Comparison of ENCODE assay signal across 8 cellular contexts in the genomic region with DNA sequence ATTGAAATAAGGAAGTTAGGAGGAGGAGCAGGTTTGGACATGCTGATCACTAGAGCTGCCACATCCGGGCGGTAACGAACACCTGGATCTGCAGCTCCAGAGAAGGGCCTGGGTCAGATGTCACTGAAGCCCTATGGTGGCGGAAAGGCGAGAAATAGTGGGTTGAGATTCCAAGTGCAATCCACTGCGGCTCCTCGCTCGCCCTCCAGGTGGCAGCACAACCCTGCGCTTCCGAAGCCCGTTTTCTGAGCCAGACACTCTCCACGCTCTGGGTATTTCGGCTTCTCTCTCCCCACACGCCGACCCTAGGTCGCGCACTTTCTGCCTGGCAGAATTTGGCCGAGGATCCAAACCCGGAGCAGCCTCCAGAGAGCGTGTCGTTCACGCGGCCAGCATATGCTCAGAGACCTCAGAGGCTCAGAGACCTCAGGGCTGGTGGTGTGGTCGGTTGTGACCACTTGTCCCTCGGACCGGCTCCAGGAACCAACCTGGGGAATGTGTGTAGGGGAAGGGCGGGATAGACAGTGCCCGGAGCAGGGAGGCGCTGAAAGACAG. TPM values are rescaled to one million over a fixed set of nuclear protein-coding genes. Genes with fewer than 3 reads are reported as not detected.
DNase-seq lines count a peak whose midpoint lies in the region; ATAC-seq, FAIRE-seq and TF ChIP-seq lines count a peak whose summit lies in the region.

No MANE protein-coding gene starts in this region.

- H2AFZ ChIP-seq in H1 (ENCODE audit: low read length) = peak overlapping the region; percentile 24; the same call in 1 of the 2 replicates

- H3K27ac Mint-ChIP-seq in activated CD8-positive, alpha-beta memory T cell treated with anti-CD3 and anti-CD28 coated beads, Interleukin-2, amount 10 ng/mL, durations not matched to agents 7 days and 5 days = no peak overlapping the region
- no peak overlapping the region for H3K27ac Mint-ChIP-seq in memory B cell

- H4K8ac ChIP-seq in H1 (ENCODE audit: extremely low read depth, insufficient read depth, low read length) = no peak overlapping the region

- H2AK5ac ChIP-seq in H1 (ENCODE audit: low read depth, low read length) = no peak overlapping the region

- POLR2A ChIA-PET in H1 (lab: Charles Lee; ENCODE audit: partially characterized antibody) = interaction anchor here (0.7 to 7.7 kb wide), 19 partner anchors 10 to 303 kb away, joined by 3 to 94 read pairs (median 5); a partner anchor contains a TSS

- H3K56ac ChIP-seq in H1 (replicated peaks; ENCODE audit: insufficient read length, low read depth, low read length) = no peak overlapping the region

- peak; percentile 97 for FAIRE-seq in H1 (lab: Jason Lieb, UNC)

- no peak overlapping the region for H3K14ac ChIP-seq in H1 (ENCODE audit: insufficient read length)

- ATAC-seq in HG03521 (IDR thresholded peaks at IDR 0.05; ENCODE audit: unreplicated experiment) (peak; percentile 50), memory B cell (ENCODE audit: low read depth) (peak; percentile 82)
- ATAC-seq in activated CD8-positive, alpha-beta memory T cell treated with anti-CD3 and anti-CD28 coated beads, Interleukin-2, amount 10 ng/mL, durations not matched to agents 7 days and 5 days = peak; percentile 78

- no peak overlapping the region for H2BK20ac ChIP-seq in H1 (ENCODE audit: low read length)

- no peak overlapping the region for H3K4ac ChIP-seq in H1 (replicated peaks; ENCODE audit: insufficient read length, low read depth, low read length)

- H2BK5ac ChIP-seq in H1 (ENCODE audit: low read depth, low read length) = peak overlapping the region; percentile 18; the same call in 1 of the 2 replicates

- 2% methylated on average over 29 of the region's 29 CpGs; no CpG with 5 or more reads in 1 of the 2 experiments for WGBS in H1 (ENCODE audit: extremely low coverage in 1 of 2, insufficient coverage in 1 of 2, insufficient read length in 1 of 2, insufficient replicate concordance in 2 of 2, low coverage in 1 of 2, low lambda C conversion rate in 2 of 2, missing lambda C conversion rate in 1 of 2), 2 experiments

- no peak overlapping the region for H3K27ac ChIP-seq in H1 (ENCODE audit: low read depth, low read length)

- no peaks in the 10 kb centered on the region for H3K79me2 ChIP-seq in H1 (ENCODE audit: control insufficient read depth in 1 of 2, insufficient read depth in 2 of 2, low read length in 2 of 2)

- H3K23me2 ChIP-seq in H1 (ENCODE audit: low read depth, low read length) = peaks cover 11% of the 10 kb centered on the region

- H4K91ac ChIP-seq in H1 (replicated peaks; ENCODE audit: insufficient read length, low read length) = no peak overlapping the region

- H3K9ac ChIP-seq in H1 (replicated peaks in 1 of 4; ENCODE audit: extremely low read depth in 1 of 4, low read depth in 3 of 4, low read length in 3 of 4) = peak overlapping the region in 2 of 4 experiments; percentile 49 to 59; a peak in 4 of 7 replicates

- peak overlapping the region; percentile 14 to 77 (median 61); a peak in 7 of 8 replicates for H3K4me3 ChIP-seq in H1 (ENCODE audit: extremely low read depth in 1 of 4, insufficient read depth in 2 of 4, low read depth in 3 of 4, low read length in 4 of 4)

- H3K18ac ChIP-seq in H1 (ENCODE audit: extremely low read depth, low read length) = peak overlapping the region; percentile 75

- TF ChIP-seq EP300 in H1 (IDR thresholded peaks at IDR 0.05; ENCODE audit: borderline replicate concordance in 1 of 2, low read depth in 2 of 2, low read length in 2 of 2) = peak in 1 of 2 experiments; percentile 10; a peak in 1 of 3 replicates

- peak; percentile 95 to 96 for TF ChIP-seq RAD21 in H1 (IDR thresholded peaks at IDR 0.05 in 1 of 2, conservative IDR thresholded peaks at IDR 0.05 in 1 of 2; ENCODE audit: low read depth in 2 of 2, low read length in 2 of 2)

- no peaks in the 10 kb centered on the region for H3K79me1 ChIP-seq in H1 (ENCODE audit: low read depth, low read length)

- peak in 1 of 2 experiments; percentile 79; a peak in 2 of 3 replicates for TF ChIP-seq POLR2A in H1 (IDR thresholded peaks at IDR 0.05; ENCODE audit: control extremely low read depth in 1 of 2, low read depth in 2 of 2, low read length in 2 of 2)

- no peaks in the 10 kb centered on the region for H3K9me3 ChIP-seq in H1 (ENCODE audit: insufficient read depth in 2 of 2, low read depth in 1 of 2, low read length in 1 of 2)

- H2BK12ac ChIP-seq in H1 (ENCODE audit: low read depth, low read length) = no peak overlapping the region

- H3K27me3 Mint-ChIP-seq in activated CD8-positive, alpha-beta memory T cell treated with anti-CD3 and anti-CD28 coated beads, Interleukin-2, amount 10 ng/mL, durations not matched to agents 7 days and 5 days = peaks cover 22% of the 10 kb centered on the region
- peaks cover 15% of the 10 kb centered on the region for H3K27me3 Mint-ChIP-seq in memory B cell

- no peaks in the 10 kb centered on the region for H3K9me3 Mint-ChIP-seq in activated CD8-positive, alpha-beta memory T cell treated with anti-CD3 and anti-CD28 coated beads, Interleukin-2, amount 10 ng/mL, durations not matched to agents 7 days and 5 days (ENCODE audit: low read depth)
- no peaks in the 10 kb centered on the region for H3K9me3 Mint-ChIP-seq in memory B cell

- H3K36me3 ChIP-seq in H1 (ENCODE audit: control insufficient read depth in 2 of 4, insufficient read depth in 4 of 4, low read length in 3 of 4) = peaks cover 0 to 6% (median 0%) of the 10 kb centered on the region in 4 experiments; a peak in 2 of 8 replicates

- peaks cover 0 to 20% (median 8%) of the 10 kb centered on the region in 4 experiments; a peak in 5 of 7 replicates for H3K4me1 ChIP-seq in H1 (replicated peaks in 1 of 4; ENCODE audit: control insufficient read depth in 3 of 4, insufficient read depth in 4 of 4, low read length in 3 of 4)

- H2BK120ac ChIP-seq in H1 (replicated peaks; ENCODE audit: low read depth, low read length) = no peak overlapping the region

- H3K4me1 Mint-ChIP-seq in activated CD8-positive, alpha-beta memory T cell treated with anti-CD3 and anti-CD28 coated beads, Interleukin-2, amount 10 ng/mL, durations not matched to agents 7 days and 5 days = peaks cover 17% of the 10 kb centered on the region
- H3K4me1 Mint-ChIP-seq in memory B cell = peaks cover 17% of the 10 kb centered on the region

- no peak overlapping the region for H3K23ac ChIP-seq in H1 (ENCODE audit: insufficient read length)

- peak overlapping the region; percentile 29; the same call in 1 of the 2 replicates for H2BK15ac ChIP-seq in H1 (ENCODE audit: low read length)

- H3K4me2 ChIP-seq in H1 (ENCODE audit: insufficient read depth in 1 of 2, low read depth in 2 of 2, low read length in 2 of 2) = peak overlapping the region; percentile 45 to 99

- H4K20me1 ChIP-seq in H1 (replicated peaks in 1 of 2; ENCODE audit: control insufficient read depth in 1 of 2, insufficient read depth in 2 of 2, low read length in 2 of 2) = peaks cover 0 to 7% of the 10 kb centered on the region in 2 experiments

- H3K36me3 Mint-ChIP-seq in activated CD8-positive, alpha-beta memory T cell treated with anti-CD3 and anti-CD28 coated beads, Interleukin-2, amount 10 ng/mL, durations not matched to agents 7 days and 5 days = no peaks in the 10 kb centered on the region
- H3K36me3 Mint-ChIP-seq in memory B cell = no peaks in the 10 kb centered on the region

- H4K5ac ChIP-seq in H1 (ENCODE audit: insufficient read length, low read depth, low read length) = no peak overlapping the region

- DNase-seq in SIG-M5 treated with dmso at 0.1 percent for 504 hours (lab: John Stamatoyannopoulos, UW; ENCODE audit: unreplicated experiment) = peak; percentile 92
- no peak for DNase-seq in SIG-M5 (lab: John Stamatoyannopoulos, UW)
- peak; percentile 85 for DNase-seq in NOMO-1 treated with DMSO at 0.1 percent for 48 hours (lab: John Stamatoyannopoulos, UW; ENCODE audit: unreplicated experiment)
- peak; percentile 89 for DNase-seq in activated CD8-positive, alpha-beta memory T cell treated with anti-CD3 and anti-CD28 coated beads, Interleukin-2, amount 10 ng/mL, durations not matched to agents 7 days and 5 days
- peak; percentile 87 to 97 for DNase-seq in H1 (ENCODE audit: low read depth in 1 of 2, low spot score in 2 of 2)
- peak; percentile 80 to 89 for DNase-seq in memory B cell (ENCODE audit: low spot score in 2 of 2)
- peak; percentile 60 for DNase-seq in stimulated activated CD8-positive, alpha-beta memory T cell treated with anti-CD3 and anti-CD28 coated beads, Interleukin-12 subunit alpha, Interleukin-12 subunit beta, amount 100 ng/mL, for 24 hours (ENCODE audit: extremely low read depth)

- H3K27me3 ChIP-seq in H1 (replicated peaks in 1 of 4; ENCODE audit: control insufficient read depth in 3 of 4, extremely low read depth in 1 of 4, insufficient read depth in 3 of 4, low read length in 3 of 4) = peaks cover 0 to 13% (median 7%) of the 10 kb centered on the region in 4 experiments; a peak in 6 of 7 replicates

- H3K4me3 Mint-ChIP-seq in activated CD8-positive, alpha-beta memory T cell treated with anti-CD3 and anti-CD28 coated beads, Interleukin-2, amount 10 ng/mL, durations not matched to agents 7 days and 5 days = peak overlapping the region; percentile 63
- H3K4me3 Mint-ChIP-seq in memory B cell = peak overlapping the region; percentile 79

- CTCF ChIA-PET in activated CD8-positive, alpha-beta memory T cell treated with anti-CD3 and anti-CD28 coated beads, Interleukin-2, amount 10 ng/mL, durations not matched to agents 7 days and 5 days (lab: Charles Lee) = interaction anchor here (0.8 to 11.4 kb wide), 14 partner anchors 12 to 235 kb away, joined by 3 to 112 read pairs (median 4); a partner anchor contains a TSS
- CTCF ChIA-PET in H1 (lab: Charles Lee; ENCODE audit: partially characterized antibody) = interaction anchor here (0.6 to 4.8 kb wide), 26 partner anchors 10 to 280 kb away, joined by 3 to 46 read pairs (median 4); a partner anchor contains a TSS

- TF ChIP-seq CTCF in H1 (IDR thresholded peaks at IDR 0.05; ENCODE audit: control extremely low read depth in 1 of 3, insufficient read depth in 1 of 3, low read depth in 1 of 3, low read length in 3 of 3) = peak; percentile 94 to 100 (median 97)

RNA-seq across cellular contexts. Expression of a gene that starts 0.9 kb away (rescaled TPM):
- total RNA-seq in activated CD8-positive, alpha-beta memory T cell treated with anti-CD3 and anti-CD28 coated beads, Interleukin-2, amount 10 ng/mL, durations not matched to agents 7 days and 5 days = not detected
- 5.7 and 6.4 TPM in 2 replicates for total RNA-seq in H1 (2021; fragmentation: NEBNext Ultra II Directional; extraction: Animal tissue kit (Norgen Biotek cat#: 25700))
- polyA plus RNA-seq in H1 (2011; rRNA removed) = 6.9 and 10.6 TPM in 2 replicates
- polyA plus RNA-seq in H1 (2011; cell fraction: cytosol; rRNA removed) = 7.5 TPM
- 15.5 TPM for polyA plus RNA-seq in H1 (2011; cell fraction: nucleus; rRNA removed)
- 3.5 to 5.8 TPM (median 5.0 TPM) in 4 replicates for polyA plus RNA-seq in H1 (2012, experiment 1 of 2)
- 3.6 TPM for polyA plus RNA-seq in H1 (2012, experiment 2 of 2)
- polyA plus RNA-seq in H1 (2013, experiment 1 of 2) = 7.3 TPM
- polyA plus RNA-seq in H1 (2013, experiment 2 of 2) = 6.6 TPM
- 6.4 and 9.5 TPM in 2 replicates for polyA minus RNA-seq in H1 (2011; rRNA and poly(A)+ RNA removed)
- polyA minus RNA-seq in H1 (2011; cell fraction: cytosol; rRNA and poly(A)+ RNA removed) = 5.3 TPM
- polyA minus RNA-seq in H1 (2011; cell fraction: nucleus; rRNA and poly(A)+ RNA removed) = 13.3 TPM

RNA-seq across cellular contexts. Expression of a gene that starts 13.8 kb away (rescaled TPM):
- total RNA-seq in activated CD8-positive, alpha-beta memory T cell treated with anti-CD3 and anti-CD28 coated beads, Interleukin-2, amount 10 ng/mL, durations not matched to agents 7 days and 5 days = 1 to 10 TPM in 1 of 2 experiments, under 1 TPM in 1; 0.35 to 1.4 TPM
- total RNA-seq in H1 (2021; fragmentation: NEBNext Ultra II Directional; extraction: Animal tissue kit (Norgen Biotek cat#: 25700)) = 27.6 and 30.5 TPM in 2 replicates
- 19.2 and 35.5 TPM in 2 replicates for polyA plus RNA-seq in H1 (2011; rRNA removed)
- polyA plus RNA-seq in H1 (2011; cell fraction: cytosol; rRNA removed) = 28.3 TPM
- polyA plus RNA-seq in H1 (2011; cell fraction: nucleus; rRNA removed) = 105 TPM
- polyA plus RNA-seq in H1 (2012, experiment 1 of 2) = 24.2 to 40.9 TPM (median 34.5 TPM) in 4 replicates
- polyA plus RNA-seq in H1 (2012, experiment 2 of 2) = 31.0 TPM
- polyA plus RNA-seq in H1 (2013, experiment 1 of 2) = 44.7 TPM
- polyA plus RNA-seq in H1 (2013, experiment 2 of 2) = 42.3 TPM
- polyA minus RNA-seq in H1 (2011; rRNA and poly(A)+ RNA removed) = 5.5 and 10.0 TPM in 2 replicates
- polyA minus RNA-seq in H1 (2011; cell fraction: cytosol; rRNA and poly(A)+ RNA removed) = 11.9 TPM
- 11.7 TPM for polyA minus RNA-seq in H1 (2011; cell fraction: nucleus; rRNA and poly(A)+ RNA removed)

RNA-seq across cellular contexts. Expression of a gene that starts 18.3 kb away (rescaled TPM):
- 1 to 10 TPM in 1 of 2 experiments, under 1 TPM in 1; 0.66 to 1.9 TPM for total RNA-seq in activated CD8-positive, alpha-beta memory T cell treated with anti-CD3 and anti-CD28 coated beads, Interleukin-2, amount 10 ng/mL, durations not matched to agents 7 days and 5 days
- 119 and 129 TPM in 2 replicates for total RNA-seq in H1 (2021; fragmentation: NEBNext Ultra II Directional; extraction: Animal tissue kit (Norgen Biotek cat#: 25700))
- polyA plus RNA-seq in H1 (2011; rRNA removed) = 118 and 196 TPM in 2 replicates
- polyA plus RNA-seq in H1 (2011; cell fraction: cytosol; rRNA removed) = 147 TPM
- polyA plus RNA-seq in H1 (2011; cell fraction: nucleus; rRNA removed) = 215 TPM
- polyA plus RNA-seq in H1 (2012, experiment 1 of 2) = 88.4 to 177 TPM (median 174 TPM) in 4 replicates
- polyA plus RNA-seq in H1 (2012, experiment 2 of 2) = 158 TPM
- polyA plus RNA-seq in H1 (2013, experiment 1 of 2) = 157 TPM
- polyA plus RNA-seq in H1 (2013, experiment 2 of 2) = 171 TPM
- polyA minus RNA-seq in H1 (2011; rRNA and poly(A)+ RNA removed) = 58.0 and 75.5 TPM in 2 replicates
- polyA minus RNA-seq in H1 (2011; cell fraction: cytosol; rRNA and poly(A)+ RNA removed) = 48.6 TPM
- polyA minus RNA-seq in H1 (2011; cell fraction: nucleus; rRNA and poly(A)+ RNA removed) = 91.4 TPM

RNA-seq across cellular contexts. Expression of a gene that starts 26.8 kb away (rescaled TPM):
- total RNA-seq in activated CD8-positive, alpha-beta memory T cell treated with anti-CD3 and anti-CD28 coated beads, Interleukin-2, amount 10 ng/mL, durations not matched to agents 7 days and 5 days = 100 to 1,000 TPM; 575 to 853 TPM
- total RNA-seq in H1 (2021; fragmentation: NEBNext Ultra II Directional; extraction: Animal tissue kit (Norgen Biotek cat#: 25700)) = 1,158 and 1,172 TPM in 2 replicates
- 717 and 962 TPM in 2 replicates for polyA plus RNA-seq in H1 (2011; rRNA removed)
- 875 TPM for polyA plus RNA-seq in H1 (2011; cell fraction: cytosol; rRNA removed)
- 719 TPM for polyA plus RNA-seq in H1 (2011; cell fraction: nucleus; rRNA removed)
- 1,190 to 1,288 TPM (median 1,234 TPM) in 4 replicates for polyA plus RNA-seq in H1 (2012, experiment 1 of 2)
- polyA plus RNA-seq in H1 (2012, experiment 2 of 2) = 1,228 TPM
- 992 TPM for polyA plus RNA-seq in H1 (2013, experiment 1 of 2)
- 1,009 TPM for polyA plus RNA-seq in H1 (2013, experiment 2 of 2)
- polyA minus RNA-seq in H1 (2011; rRNA and poly(A)+ RNA removed) = 837 and 958 TPM in 2 replicates
- polyA minus RNA-seq in H1 (2011; cell fraction: cytosol; rRNA and poly(A)+ RNA removed) = 476 TPM
- 281 TPM for polyA minus RNA-seq in H1 (2011; cell fraction: nucleus; rRNA and poly(A)+ RNA removed)

RNA-seq across cellular contexts. Expression of a gene that starts 28.6 kb away (rescaled TPM):
- 10 to 100 TPM; 56.5 to 70.4 TPM for total RNA-seq in activated CD8-positive, alpha-beta memory T cell treated with anti-CD3 and anti-CD28 coated beads, Interleukin-2, amount 10 ng/mL, durations not matched to agents 7 days and 5 days
- total RNA-seq in H1 (2021; fragmentation: NEBNext Ultra II Directional; extraction: Animal tissue kit (Norgen Biotek cat#: 25700)) = 75.4 and 78.1 TPM in 2 replicates
- 107 and 117 TPM in 2 replicates for polyA plus RNA-seq in H1 (2011; rRNA removed)
- 97.9 TPM for polyA plus RNA-seq in H1 (2011; cell fraction: cytosol; rRNA removed)
- 68.1 TPM for polyA plus RNA-seq in H1 (2011; cell fraction: nucleus; rRNA removed)
- 78.7 to 99.0 TPM (median 88.0 TPM) in 4 replicates for polyA plus RNA-seq in H1 (2012, experiment 1 of 2)
- 129 TPM for polyA plus RNA-seq in H1 (2012, experiment 2 of 2)
- polyA plus RNA-seq in H1 (2013, experiment 1 of 2) = 56.8 TPM
- 61.9 TPM for polyA plus RNA-seq in H1 (2013, experiment 2 of 2)
- 35.6 and 43.4 TPM in 2 replicates for polyA minus RNA-seq in H1 (2011; rRNA and poly(A)+ RNA removed)
- 20.9 TPM for polyA minus RNA-seq in H1 (2011; cell fraction: cytosol; rRNA and poly(A)+ RNA removed)
- 25.1 TPM for polyA minus RNA-seq in H1 (2011; cell fraction: nucleus; rRNA and poly(A)+ RNA removed)

Comparison
In these comparisons a context has a peak if more than half of its experiments do, and no peak if none do; other contexts are left out.
1. RNA of a gene that starts 13.8 kb away (total RNA-seq): 27.6 to 30.5 TPM in H1; 0.35 to 1.4 TPM in activated CD8-positive, alpha-beta memory T cell treated with anti-CD3 and anti-CD28 coated beads, Interleukin-2, amount 10 ng/mL, durations not matched to agents 7 days and 5 days; every median in the first group is over 10 times any median in the second.
2. RNA of a gene that starts 18.3 kb away (total RNA-seq): 119 to 129 TPM in H1; 0.66 to 1.9 TPM in activated CD8-positive, alpha-beta memory T cell treated with anti-CD3 and anti-CD28 coated beads, Interleukin-2, amount 10 ng/mL, durations not matched to agents 7 days and 5 days; every median in the first group is over 10 times any median in the second.
3. Peak in every context shown above with its lines, with median percentiles within 50 percentile points of each other: ATAC-seq.